Comparison of ENCODE assay signal across 13 cellular contexts in the genomic region with DNA sequence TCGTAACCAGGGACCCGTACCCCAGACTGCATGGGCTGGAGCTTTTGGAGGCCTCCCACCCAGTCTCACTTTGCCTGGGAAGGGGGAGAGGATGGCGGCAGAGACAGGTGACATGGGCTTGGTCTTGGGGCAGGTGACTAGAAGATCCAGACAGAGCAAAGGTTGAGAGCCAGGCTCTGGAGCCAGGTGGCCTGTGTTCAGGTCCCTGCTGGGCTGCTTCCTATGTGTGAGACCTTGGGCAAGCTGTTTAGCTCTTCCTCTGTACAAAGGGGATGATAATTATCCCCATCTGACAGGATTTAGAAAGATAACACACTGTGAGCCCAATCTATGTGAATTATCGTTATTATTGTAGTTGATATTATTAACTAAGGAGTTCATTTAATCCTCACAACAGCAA. TPM values are rescaled to one million over a fixed set of nuclear protein-coding genes. Genes with fewer than 3 reads are reported as not detected.
DNase-seq lines count a peak whose midpoint lies in the region; ATAC-seq and TF ChIP-seq lines count a peak whose summit lies in the region.
"Had no signal": no experiment of that assay in that cellular context is flagged by ENCODE, and none has a peak within 500 bp of the region (broad histone marks: within the 10 kb centered on the region; RNA-seq: fewer than 3 reads in every experiment).

No MANE protein-coding gene starts in this region.

- ATAC-seq in RWPE2 (ENCODE audit: low read depth) (no peak), gastroesophageal sphincter (no peak), GM18858 (IDR thresholded peaks at IDR 0.05; ENCODE audit: unreplicated experiment) (no peak), HG03442 (IDR thresholded peaks at IDR 0.05; ENCODE audit: unreplicated experiment) (no peak)
- ATAC-seq: mucosa of descending colon had no signal

- no peak for TF ChIP-seq EP300 in gastroesophageal sphincter (IDR thresholded peaks at IDR 0.05)

- no peak overlapping the region for H3K27ac ChIP-seq in BLaER1
- H3K27ac ChIP-seq in RWPE2 (ENCODE audit: poor library complexity, severe bottlenecking) = peak overlapping the region; percentile 88
- H3K27ac ChIP-seq in gastroesophageal sphincter = peak overlapping the region in 3 of 4 donors; percentile 93 to 98 (median 97)
- peak overlapping the region in 19 of 21 experiments; percentile 42 to 99 (median 96) for H3K27ac ChIP-seq in skin epidermis
- H3K27ac ChIP-seq: right lobe of liver had no signal

- H3K9ac ChIP-seq in BLaER1 = no peak overlapping the region

- H3K36me3 ChIP-seq in BLaER1 (peaks cover 36% of the 10 kb centered on the region), RWPE2 (ENCODE audit: low read depth) (peaks cover 17% of the 10 kb centered on the region), gastroesophageal sphincter (no peaks in the 10 kb centered on the region)

- H3K27me3 ChIP-seq in BLaER1 = no peaks in the 10 kb centered on the region
- no peaks in the 10 kb centered on the region for H3K27me3 ChIP-seq in RWPE2 (ENCODE audit: insufficient read depth, poor library complexity, severe bottlenecking)
- H3K27me3 ChIP-seq in gastroesophageal sphincter = no peaks in the 10 kb centered on the region
- H3K27me3 ChIP-seq: right lobe of liver had no signal

- TF ChIP-seq POLR2A in gastroesophageal sphincter (IDR thresholded peaks at IDR 0.05) = no peak

- 56% methylated on average over 1 of the region's 4 CpGs; no CpG with 5 or more reads in 1 of the 2 donors for WGBS in gastroesophageal sphincter (ENCODE audit: low coverage in 1 of 2), 2 donors

- no peak for DNase-seq in RWPE2 (ENCODE audit: low spot score)
- no peak for DNase-seq in NCI-H1048 (lab: John Stamatoyannopoulos, UW)
- DNase-seq in activated naive CD4-positive, alpha-beta T cell (lab: John Stamatoyannopoulos, UW) = no peak
- DNase-seq: activated naive CD4-positive, alpha-beta T cell treated with anti-CD3 and anti-CD28 coated beads, Interleukin-2, amount 50 U/mL, for 16 hours; hippocampal formation; Kasumi-1; right lobe of liver had no signal

- H3K4me3 ChIP-seq in BLaER1 (no peak overlapping the region), RWPE2 (ENCODE audit: severe bottlenecking) (no peak overlapping the region), gastroesophageal sphincter (no peak overlapping the region), skin epidermis (no peak overlapping the region)
- H3K4me3 ChIP-seq: mucosa of descending colon, right lobe of liver had no signal

- peaks cover 94% of the 10 kb centered on the region for H4K20me1 ChIP-seq in BLaER1

- H3K4me2 ChIP-seq in BLaER1 = peak overlapping the region; percentile 86

- TF ChIP-seq CTCF in RWPE2 (IDR thresholded peaks at IDR 0.05; ENCODE audit: poor library complexity, severe bottlenecking) (no peak), gastroesophageal sphincter (IDR thresholded peaks at IDR 0.05) (no peak)

- peaks cover 65% of the 10 kb centered on the region for H3K4me1 ChIP-seq in BLaER1
- H3K4me1 ChIP-seq in RWPE2 (ENCODE audit: insufficient read depth, poor library complexity, severe bottlenecking) = peaks cover 66% of the 10 kb centered on the region
- peaks cover 29 to 92% (median 66%) of the 10 kb centered on the region in 3 donors for H3K4me1 ChIP-seq in gastroesophageal sphincter

- H3K9me3 ChIP-seq in BLaER1 = no peaks in the 10 kb centered on the region
- no peaks in the 10 kb centered on the region for H3K9me3 ChIP-seq in RWPE2 (ENCODE audit: severe bottlenecking)
- no peaks in the 10 kb centered on the region for H3K9me3 ChIP-seq in gastroesophageal sphincter
- H3K9me3 ChIP-seq: mucosa of descending colon, right lobe of liver had no signal

RNA-seq across cellular contexts. Expression of a gene that starts 16.1 kb away (rescaled TPM):
- 100 to 1,000 TPM in 1 of 4 donors, 10 to 100 TPM in 3; 58.3 to 146 (median 72.1) TPM for total RNA-seq in gastroesophageal sphincter

RNA-seq across cellular contexts. Expression of a gene that starts 42.3 kb away (rescaled TPM):
- 1,000 to 10,000 TPM; 1,275 to 3,828 (median 2,502) TPM for total RNA-seq in gastroesophageal sphincter
